In the genomic region with DNA sequence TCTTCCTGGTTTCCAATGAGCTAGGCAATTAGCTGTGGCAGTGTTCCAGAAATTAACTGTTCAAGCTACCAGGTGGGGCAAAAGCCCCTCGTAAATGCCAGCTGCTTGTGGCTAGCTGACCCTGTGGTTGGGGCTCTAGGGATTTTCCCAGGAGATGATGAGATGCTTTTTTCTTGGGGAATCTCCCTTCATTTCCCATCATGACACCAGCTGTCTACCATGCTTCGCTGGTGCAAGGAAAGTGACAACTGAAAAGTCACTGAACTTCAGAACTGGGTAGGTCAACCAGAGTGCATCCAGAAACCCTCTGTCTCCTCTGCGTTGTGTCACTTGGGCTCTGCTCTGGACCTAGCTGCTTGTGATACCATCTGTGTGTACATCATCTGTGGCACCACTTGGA, we compare ENCODE assay signal across 12 cellular contexts.
DNase-seq lines count a peak whose midpoint lies in the region; ATAC-seq and TF ChIP-seq lines count a peak whose summit lies in the region.
"Had no signal": no experiment of that assay in that cellular context is flagged by ENCODE, and none has a peak within 500 bp of the region (broad histone marks: within the 10 kb centered on the region; RNA-seq: fewer than 3 reads in every experiment).

No MANE protein-coding gene starts in this region.

- ATAC-seq in GM19324 (IDR thresholded peaks at IDR 0.05; ENCODE audit: low FRiP score, unreplicated experiment) = peak; percentile 68
- peak; percentile 87 for ATAC-seq in HG02678 (IDR thresholded peaks at IDR 0.05; ENCODE audit: unreplicated experiment)
- ATAC-seq in HG03457 (IDR thresholded peaks at IDR 0.05; ENCODE audit: unreplicated experiment) = peak; percentile 94

- no peak overlapping the region for H3K27ac ChIP-seq in osteoblast (ENCODE audit: low read depth, low read length)
- H3K27ac ChIP-seq in Karpas-422 (ENCODE audit: low read length) = no peak overlapping the region
- H3K27ac ChIP-seq in thyroid gland = no peak overlapping the region
- H3K27ac ChIP-seq: left ventricle myocardium inferior, VCaP had no signal

- DNase-seq in GM10266 (ENCODE audit: extremely low spot score) = peak; percentile 35
- DNase-seq in osteoblast (ENCODE audit: insufficient read length, low spot score, missing footprints) = no peak
- no peak for DNase-seq in Karpas-422
- DNase-seq in thyroid gland = no peak
- DNase-seq in putamen (ENCODE audit: low spot score) = no peak
- DNase-seq: caudate nucleus, left ventricle myocardium inferior, NCI-H187 treated with DMSO at 0.1 percent for 48 hours had no signal

- intact Hi-C loops in thyroid gland (cut with DNase I) = no loop called here

- H3K79me2 ChIP-seq in osteoblast (ENCODE audit: insufficient read depth, low read length) (no peaks in the 10 kb centered on the region), Karpas-422 (ENCODE audit: low read length) (no peaks in the 10 kb centered on the region)

- no peak for TF ChIP-seq CTCF in GM10266 (IDR thresholded peaks at IDR 0.05; ENCODE audit: control insufficient read depth, insufficient read depth, low read depth, missing control alignments)
- TF ChIP-seq CTCF in osteoblast (IDR thresholded peaks at IDR 0.05; ENCODE audit: extremely low read depth, low read depth, low read length) = no peak
- TF ChIP-seq CTCF in thyroid gland (IDR thresholded peaks at IDR 0.05) = no peak

- no peak overlapping the region for H2AFZ ChIP-seq in osteoblast (ENCODE audit: low read length)
- no peak overlapping the region for H2AFZ ChIP-seq in Karpas-422 (ENCODE audit: low read length)

- no peaks in the 10 kb centered on the region for H4K20me1 ChIP-seq in osteoblast (ENCODE audit: insufficient read depth, low read length)
- no peaks in the 10 kb centered on the region for H4K20me1 ChIP-seq in Karpas-422 (ENCODE audit: insufficient read depth, low read depth, low read length)

- H3K36me3 ChIP-seq in osteoblast (ENCODE audit: insufficient read depth, low read length) (no peaks in the 10 kb centered on the region), Karpas-422 (ENCODE audit: insufficient read depth, low read length) (no peaks in the 10 kb centered on the region), thyroid gland (no peaks in the 10 kb centered on the region)
- H3K36me3 ChIP-seq: left ventricle myocardium inferior had no signal

- H3K4me3 ChIP-seq in osteoblast (ENCODE audit: insufficient read depth, low read length) = no peak overlapping the region
- H3K4me3 ChIP-seq in Karpas-422 (ENCODE audit: low read length) = no peak overlapping the region
- H3K4me3 ChIP-seq in thyroid gland (replicated peaks in 1 of 3) = no peak overlapping the region
- H3K4me3 ChIP-seq: left ventricle myocardium inferior had no signal

- TF ChIP-seq POLR2A in thyroid gland (IDR thresholded peaks at IDR 0.05) = no peak

- no peak overlapping the region for H3K4me2 ChIP-seq in osteoblast (ENCODE audit: insufficient read depth, low read length)
- no peak overlapping the region for H3K4me2 ChIP-seq in Karpas-422 (ENCODE audit: low read depth, low read length, poor library complexity, severe bottlenecking)

- no peak overlapping the region for H3K9ac ChIP-seq in Karpas-422 (ENCODE audit: low read length)

- H3K27me3 ChIP-seq in osteoblast (ENCODE audit: insufficient read depth, low read length) = no peaks in the 10 kb centered on the region
- H3K27me3 ChIP-seq in Karpas-422 (ENCODE audit: low read length) = no peaks in the 10 kb centered on the region
- H3K27me3 ChIP-seq in thyroid gland = no peaks in the 10 kb centered on the region

- H3K4me1 ChIP-seq in osteoblast (ENCODE audit: insufficient read depth, low read length) (no peaks in the 10 kb centered on the region), Karpas-422 (ENCODE audit: low read length) (no peaks in the 10 kb centered on the region), thyroid gland (no peaks in the 10 kb centered on the region)
- H3K4me1 ChIP-seq: left ventricle myocardium inferior had no signal

- H3K9me2 ChIP-seq in Karpas-422 (replicated peaks; ENCODE audit: insufficient read depth, low read length) = no peaks in the 10 kb centered on the region

- 75 to 81% methylated on average over 3 of the region's 3 CpGs for WGBS in thyroid gland, 2 donors

- no peaks in the 10 kb centered on the region for H3K9me3 ChIP-seq in osteoblast (ENCODE audit: low read depth, low read length)
- peaks cover 16% of the 10 kb centered on the region for H3K9me3 ChIP-seq in Karpas-422 (ENCODE audit: low read length)
- H3K9me3 ChIP-seq in thyroid gland = no peaks in the 10 kb centered on the region
- H3K9me3 ChIP-seq: left ventricle myocardium inferior had no signal
